15 cellular contexts compared by ENCODE assay signal in the genomic region with DNA sequence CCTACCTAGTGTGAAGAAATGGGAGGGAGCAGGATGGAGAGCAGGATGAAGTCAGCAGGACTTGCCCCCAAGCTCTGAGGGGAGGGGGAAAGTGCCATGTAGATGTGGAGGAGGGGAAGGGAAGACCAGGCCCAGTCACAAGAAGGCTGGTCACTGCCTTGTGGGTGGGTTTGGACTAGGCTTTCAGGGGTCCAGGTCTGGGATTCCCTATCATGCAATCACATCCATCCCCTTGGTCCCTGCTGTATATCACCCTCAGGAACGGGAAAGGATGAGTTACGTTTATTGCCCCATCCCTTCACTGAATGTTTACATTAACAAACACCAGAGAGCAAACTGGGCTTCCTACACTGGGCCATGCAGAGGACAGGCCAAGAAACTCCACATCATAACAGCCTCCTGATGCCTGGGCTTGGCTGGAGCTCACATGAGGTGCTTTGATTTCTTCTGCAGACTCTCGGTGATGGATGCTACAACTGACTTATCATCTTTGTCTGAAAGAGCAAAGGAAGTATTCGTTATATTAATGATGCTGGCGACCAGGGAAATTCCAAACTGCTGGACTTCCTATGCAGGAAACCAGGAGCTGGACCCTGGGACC. TPM values are rescaled to one million over a fixed set of nuclear protein-coding genes. Genes with fewer than 3 reads are reported as not detected.
DNase-seq lines count a peak whose midpoint lies in the region; ATAC-seq and TF ChIP-seq lines count a peak whose summit lies in the region.
"Had no signal": no experiment of that assay in that cellular context is flagged by ENCODE, and none has a peak within 500 bp of the region (broad histone marks: within the 10 kb centered on the region; RNA-seq: fewer than 3 reads in every experiment).

No MANE protein-coding gene starts in this region.

- no peak for DNase-seq in left ventricle myocardium inferior
- no peak for DNase-seq in heart right ventricle
- no peak for DNase-seq in WERI-Rb-1
- DNase-seq in memory B cell (ENCODE audit: low spot score in 2 of 2) = no peak
- no peak for DNase-seq in OCI-M2 (lab: John Stamatoyannopoulos, UW; ENCODE audit: unreplicated experiment)
- DNase-seq in NCI-H1092 treated with DMSO at 0.1 percent for 48 hours (lab: John Stamatoyannopoulos, UW) = no peak
- DNase-seq in ACHN = no peak
- DNase-seq: BE2C, COR-L47, H7, NCI-H345, NCI-H774, Peyer's patch had no signal

- peaks cover 11% of the 10 kb centered on the region for H3K27me3 Mint-ChIP-seq in memory B cell

- intact Hi-C loops in left ventricle myocardium inferior (cut with micrococcal nuclease) = no loop called here
- intact Hi-C loops in heart right ventricle (cut with DNase I) = loop anchor here in 2 of 10 donors (5.0 to 10.0 kb wide), 2 partner anchors 67 to 179 kb away; a partner anchor contains a TSS

- H3K27ac Mint-ChIP-seq in memory B cell = no peak overlapping the region
- H3K27ac Mint-ChIP-seq: IgD-negative memory B cell had no signal

- TF ChIP-seq CTCF in left ventricle myocardium inferior (IDR thresholded peaks at IDR 0.05; ENCODE audit: borderline replicate concordance) (no peak), heart right ventricle (IDR thresholded peaks at IDR 0.05) (no peak), WERI-Rb-1 (IDR thresholded peaks at IDR 0.05; ENCODE audit: low read depth, low read length) (no peak)

- H3K9me3 Mint-ChIP-seq in memory B cell = no peaks in the 10 kb centered on the region
- H3K9me3 Mint-ChIP-seq: IgD-negative memory B cell had no signal

- in situ Hi-C loops in ACHN (cut with HindIII; ENCODE audit: low pct_ligation_motif_present, low pct_unique_long_range_greater_than_20kb, low sequenced_read_pairs) = no loop called here

- H3K4me1 ChIP-seq in left ventricle myocardium inferior (peaks cover 73% of the 10 kb centered on the region), heart right ventricle (peaks cover 14 to 65% (median 42%) of the 10 kb centered on the region in 9 donors)
- H3K4me1 ChIP-seq: BE2C had no signal

- peak overlapping the region; percentile 12 for H3K4me3 Mint-ChIP-seq in memory B cell

- H3K27me3 ChIP-seq in left ventricle myocardium inferior (ENCODE audit: low read depth) (no peaks in the 10 kb centered on the region), heart right ventricle (peaks cover 0 to 15% (median 0%) of the 10 kb centered on the region in 7 donors), WERI-Rb-1 (ENCODE audit: insufficient read depth, low read depth, severe bottlenecking) (no peaks in the 10 kb centered on the region)
- H3K27me3 ChIP-seq: BE2C, Peyer's patch had no signal

- WGBS in heart right ventricle, 2 donors = 64 to 76% methylated on average over 5 of the region's 5 CpGs

- H3K9me3 ChIP-seq in left ventricle myocardium inferior (replicated peaks) (no peaks in the 10 kb centered on the region), heart right ventricle (no peaks in the 10 kb centered on the region), WERI-Rb-1 (ENCODE audit: severe bottlenecking) (no peaks in the 10 kb centered on the region)
- H3K9me3 ChIP-seq: BE2C, Peyer's patch had no signal

- no peak for ATAC-seq in heart right ventricle
- no peak for ATAC-seq in memory B cell (ENCODE audit: low read depth)

- no peak overlapping the region for H3K4me3 ChIP-seq in left ventricle myocardium inferior
- no peak overlapping the region for H3K4me3 ChIP-seq in heart right ventricle
- H3K4me3 ChIP-seq in WERI-Rb-1 (ENCODE audit: low read depth, low read length) = no peak overlapping the region
- H3K4me3 ChIP-seq: Peyer's patch had no signal

- H3K27ac ChIP-seq in left ventricle myocardium inferior (replicated peaks) (peak overlapping the region; percentile 59), heart right ventricle (peak overlapping the region in 1 of 10 donors; percentile 11), WERI-Rb-1 (peak overlapping the region; percentile 70), temporal lobe (ENCODE audit: low read depth, low read length) (peak overlapping the region; percentile 0)
- H3K27ac ChIP-seq: Peyer's patch had no signal

- no peaks in the 10 kb centered on the region for H3K36me3 Mint-ChIP-seq in memory B cell

- H3K36me3 ChIP-seq in left ventricle myocardium inferior (peaks cover 13% of the 10 kb centered on the region), heart right ventricle (peaks cover 0 to 19% (median 7%) of the 10 kb centered on the region in 9 donors), WERI-Rb-1 (peaks cover 8% of the 10 kb centered on the region)
- H3K36me3 ChIP-seq: BE2C, Peyer's patch had no signal

- peaks cover 18% of the 10 kb centered on the region for H3K4me1 Mint-ChIP-seq in memory B cell

RNA-seq across cellular contexts. Expression of a gene that starts 5.6 kb away (rescaled TPM):
- 5.4 TPM for total RNA-seq in left ventricle myocardium inferior
- total RNA-seq in heart right ventricle = 1 to 10 TPM; 3.5 to 9.3 (median 5.9) TPM
- 1 to 10 TPM; 2.0 to 3.3 TPM for polyA plus RNA-seq in heart right ventricle
- total RNA-seq in temporal lobe = 4.2 TPM

RNA-seq across cellular contexts. Expression of a gene that starts 21.8 kb away (rescaled TPM):
- total RNA-seq in left ventricle myocardium inferior (0.49 TPM), heart right ventricle (1 to 10 TPM in 2 of 10 donors, under 1 TPM in 7, not detected in 1; 0.18 to 1.3 (median 0.68) TPM), temporal lobe (under 0.01 TPM)
- under 1 TPM; 0.30 to 0.44 TPM for polyA plus RNA-seq in heart right ventricle
- total RNA-seq: Peyer's patch had no signal
